ENCODE assay signal across 8 cellular contexts in the genomic region with DNA sequence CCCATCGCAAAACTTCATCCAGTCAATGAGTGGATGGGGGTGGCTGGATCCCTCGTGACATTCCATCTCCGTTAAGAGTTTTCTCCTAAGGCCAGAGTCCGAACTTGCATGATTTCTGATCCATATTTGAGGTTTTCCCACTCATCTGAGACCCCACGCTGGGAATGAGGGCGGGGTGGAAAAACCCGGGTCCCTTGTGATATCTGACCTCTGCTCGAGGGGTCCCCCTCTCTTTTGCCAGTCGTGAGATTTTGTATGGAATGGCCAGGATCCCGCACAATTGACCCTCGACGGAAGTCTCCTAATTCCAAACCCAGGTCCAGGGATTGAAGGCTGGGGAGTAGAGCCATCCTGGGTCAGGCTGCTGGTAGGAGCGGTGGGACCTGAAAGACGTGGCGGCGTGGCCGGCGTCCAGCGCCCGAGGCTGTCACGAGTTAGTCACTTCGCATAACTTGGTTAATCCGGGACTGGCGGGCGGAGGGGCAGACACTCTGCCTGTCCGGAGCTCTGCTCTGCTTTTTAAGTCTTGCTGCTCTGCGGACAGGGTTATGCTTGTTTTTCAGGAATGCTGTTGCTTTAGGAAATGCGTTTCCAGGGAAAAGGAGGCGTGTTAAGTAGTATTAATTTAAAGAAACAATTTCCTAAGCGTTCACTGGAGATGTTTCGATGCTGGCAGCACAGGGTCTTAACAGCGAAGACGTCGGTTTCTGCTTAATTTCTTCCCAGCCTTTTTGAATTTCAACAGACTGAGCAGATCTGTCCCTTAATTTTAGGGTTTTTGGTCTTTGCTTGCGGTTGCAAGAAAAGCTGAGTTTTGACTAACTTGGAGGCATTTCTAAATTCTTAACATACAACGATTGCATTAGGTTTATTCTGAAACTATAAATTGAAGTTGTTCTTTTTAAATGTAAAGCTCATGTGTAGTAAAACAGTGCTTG. TPM values are rescaled to one million over a fixed set of nuclear protein-coding genes. Genes with fewer than 3 reads are reported as not detected.
A peak's percentile ranks its signal among the peaks of the same experiment; 100 is the strongest.
DNase-seq lines count a peak whose midpoint lies in the region; ATAC-seq and TF ChIP-seq lines count a peak whose summit lies in the region.

No MANE protein-coding gene starts in this region.

- peak; percentile 71 for DNase-seq in D341Med (ENCODE audit: low spot score)
- DNase-seq in NCI-H510A (lab: John Stamatoyannopoulos, UW), result peak; percentile 2
- DNase-seq in activated T-cell treated with anti-CD3 and anti-CD28 coated beads, Interleukin-2, amount 50 U/mL, for 48 hours, result peak; percentile 69 to 70
- DNase-seq in fibroblast of gingiva (ENCODE audit: low read depth), result peak; percentile 78
- peak; percentile 81 for DNase-seq in myocyte (ENCODE audit: low read depth)
- DNase-seq in stomach, result peak; percentile 91
- no peak for DNase-seq in NCI-H187 treated with DMSO at 0.1 percent for 48 hours (lab: John Stamatoyannopoulos, UW)

- H3K27me3 ChIP-seq in stomach, result no peaks in the 10 kb centered on the region

- intact Hi-C loops in stomach (cut with DNase I; ENCODE audit: low total_unique reads), result no loop called here

- 1 to 3% (median 2%) methylated on average over 33 to 36 of the region's 36 CpGs for WGBS in stomach, 5 donors

- TF ChIP-seq CTCF in stomach (IDR thresholded peaks at IDR 0.05), result no peak

- peak overlapping the region; percentile 97 to 98 (median 97) for H3K27ac ChIP-seq in stomach

- peak; percentile 39 for ATAC-seq in GM21737 (IDR thresholded peaks at IDR 0.05; ENCODE audit: unreplicated experiment)

- H3K4me1 ChIP-seq in stomach, result peaks cover 39 to 62% (median 51%) of the 10 kb centered on the region in 4 donors

- no peaks in the 10 kb centered on the region for H3K36me3 ChIP-seq in stomach

- TF ChIP-seq POLR2A in stomach (IDR thresholded peaks at IDR 0.05), result no peak

- H3K9me3 ChIP-seq in stomach, result no peaks in the 10 kb centered on the region

- peak overlapping the region; percentile 75 to 86 (median 80) for H3K4me3 ChIP-seq in stomach

- TF ChIP-seq EP300 in stomach (IDR thresholded peaks at IDR 0.05), result no peak

RNA-seq across cellular contexts. Expression of a gene that starts 1.0 kb away (rescaled TPM):
- total RNA-seq in myocyte, result 212 and 319 TPM in 2 replicates
- 26.9 TPM for polyA plus RNA-seq in myocyte (2012)
- total RNA-seq in stomach, result 100 to 1,000 TPM in 4 of 5 donors, 10 to 100 TPM in 1; 57.9 to 658 (median 119) TPM
- 10 to 100 TPM; 19.3 to 29.6 (median 28.8) TPM for polyA plus RNA-seq in stomach
